Comparison of ENCODE assay signal across 8 cellular contexts in genomic region chr2:25624635-25625034, GRCh38.
"Had no signal": no experiment of that assay in that cellular context is flagged by ENCODE, and none has a peak within 500 bp of the region (broad histone marks: within the 10 kb centered on the region; RNA-seq: fewer than 3 reads in every experiment).

No MANE protein-coding gene starts in this region.

- FAIRE-seq: H1, H54, HTR-8/SVneo, K562 had no signal

- H3K27ac Mint-ChIP-seq: GM23338 had no signal

- ATAC-seq: GM23338, K562 had no signal

- H3K4me3 Mint-ChIP-seq: GM23338, H9 had no signal

- DNase-seq: H9, HCEC 1CT, IMR-90 had no signal

- H3K4me3 ChIP-seq: GM23338, K562 had no signal

- H2AFZ ChIP-seq: GM23338 had no signal

- H3K4me2 ChIP-seq: GM23338 had no signal

- H3K9me3 Mint-ChIP-seq: GM23338, H9 had no signal
